ENCODE assay signal across 1 cellular context in the genomic region with DNA sequence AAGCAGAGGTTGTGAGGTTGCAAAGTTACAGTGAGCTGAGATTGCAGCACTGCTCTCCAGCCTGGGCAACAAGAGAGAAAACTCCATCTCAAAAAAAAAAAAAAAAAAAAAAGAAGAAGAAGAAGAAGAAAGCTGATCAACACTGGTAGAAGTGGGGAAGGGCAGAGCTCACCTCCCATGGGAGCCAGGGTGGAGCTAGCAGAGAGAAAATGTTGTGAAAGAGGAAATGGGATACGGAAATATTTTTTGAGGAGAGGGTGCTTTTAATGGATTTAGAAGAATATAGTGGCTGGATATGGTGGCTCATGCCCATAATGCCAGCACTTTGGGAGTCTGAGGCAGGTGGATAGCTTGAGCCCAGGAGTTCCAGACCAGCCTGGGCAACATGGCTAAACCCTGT.
TF ChIP-seq lines count a peak whose summit lies in the region.

No MANE protein-coding gene starts in this region.

TF ChIP-seq in GM12878, 131 proteins besides CTCF, POLR2A, EP300 and RAD21:
- TF ChIP-seq KDM1A (IDR thresholded peaks at IDR 0.05; ENCODE audit: borderline replicate concordance) = no peak
- TF ChIP-seq CHD4 (IDR thresholded peaks at IDR 0.05) = no peak
- no peak for TF ChIP-seq GATAD2B (conservative IDR thresholded peaks at IDR 0.05; ENCODE audit: low read depth)
- TF ChIP-seq, protein P1, sequence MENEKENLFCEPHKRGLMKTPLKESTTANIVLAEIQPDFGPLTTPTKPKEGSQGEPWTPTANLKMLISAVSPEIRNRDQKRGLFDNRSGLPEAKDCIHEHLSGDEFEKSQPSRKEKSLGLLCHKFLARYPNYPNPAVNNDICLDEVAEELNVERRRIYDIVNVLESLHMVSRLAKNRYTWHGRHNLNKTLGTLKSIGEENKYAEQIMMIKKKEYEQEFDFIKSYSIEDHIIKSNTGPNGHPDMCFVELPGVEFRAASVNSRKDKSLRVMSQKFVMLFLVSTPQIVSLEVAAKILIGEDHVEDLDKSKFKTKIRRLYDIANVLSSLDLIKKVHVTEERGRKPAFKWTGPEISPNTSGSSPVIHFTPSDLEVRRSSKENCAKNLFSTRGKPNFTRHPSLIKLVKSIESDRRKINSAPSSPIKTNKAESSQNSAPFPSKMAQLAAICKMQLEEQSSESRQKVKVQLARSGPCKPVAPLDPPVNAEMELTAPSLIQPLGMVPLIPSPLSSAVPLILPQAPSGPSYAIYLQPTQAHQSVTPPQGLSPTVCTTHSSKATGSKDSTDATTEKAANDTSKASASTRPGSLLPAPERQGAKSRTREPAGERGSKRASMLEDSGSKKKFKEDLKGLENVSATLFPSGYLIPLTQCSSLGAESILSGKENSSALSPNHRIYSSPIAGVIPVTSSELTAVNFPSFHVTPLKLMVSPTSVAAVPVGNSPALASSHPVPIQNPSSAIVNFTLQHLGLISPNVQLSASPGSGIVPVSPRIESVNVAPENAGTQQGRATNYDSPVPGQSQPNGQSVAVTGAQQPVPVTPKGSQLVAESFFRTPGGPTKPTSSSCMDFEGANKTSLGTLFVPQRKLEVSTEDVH (IDR thresholded peaks at IDR 0.05; ENCODE audit: low read depth, partially characterized antibody) = no peak
- no peak for TF ChIP-seq MEF2B (IDR thresholded peaks at IDR 0.05; ENCODE audit: partially characterized antibody, poor library complexity, severe bottlenecking)
- TF ChIP-seq PML (IDR thresholded peaks at IDR 0.05; ENCODE audit: low read length) = no peak
- TF ChIP-seq ZNF217 (IDR thresholded peaks at IDR 0.05) = no peak
- TF ChIP-seq HDGF (IDR thresholded peaks at IDR 0.05) = 0 out of 2 replicates have a peak, but pooled peaks have one; percentile 4
- TF ChIP-seq SPI1 (IDR thresholded peaks at IDR 0.05; ENCODE audit: borderline replicate concordance, insufficient read depth, low read depth, low read length) = peak; percentile 53; the same call in 1 of the 2 replicates
- TF ChIP-seq, protein P2, sequence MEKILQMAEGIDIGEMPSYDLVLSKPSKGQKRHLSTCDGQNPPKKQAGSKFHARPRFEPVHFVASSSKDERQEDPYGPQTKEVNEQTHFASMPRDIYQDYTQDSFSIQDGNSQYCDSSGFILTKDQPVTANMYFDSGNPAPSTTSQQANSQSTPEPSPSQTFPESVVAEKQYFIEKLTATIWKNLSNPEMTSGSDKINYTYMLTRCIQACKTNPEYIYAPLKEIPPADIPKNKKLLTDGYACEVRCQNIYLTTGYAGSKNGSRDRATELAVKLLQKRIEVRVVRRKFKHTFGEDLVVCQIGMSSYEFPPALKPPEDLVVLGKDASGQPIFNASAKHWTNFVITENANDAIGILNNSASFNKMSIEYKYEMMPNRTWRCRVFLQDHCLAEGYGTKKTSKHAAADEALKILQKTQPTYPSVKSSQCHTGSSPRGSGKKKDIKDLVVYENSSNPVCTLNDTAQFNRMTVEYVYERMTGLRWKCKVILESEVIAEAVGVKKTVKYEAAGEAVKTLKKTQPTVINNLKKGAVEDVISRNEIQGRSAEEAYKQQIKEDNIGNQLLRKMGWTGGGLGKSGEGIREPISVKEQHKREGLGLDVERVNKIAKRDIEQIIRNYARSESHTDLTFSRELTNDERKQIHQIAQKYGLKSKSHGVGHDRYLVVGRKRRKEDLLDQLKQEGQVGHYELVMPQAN (conservative IDR thresholded peaks at IDR 0.05) = no peak
- peak; percentile 32 for TF ChIP-seq ZNF384 (IDR thresholded peaks at IDR 0.05; ENCODE audit: borderline replicate concordance, low read depth, low read length)
- TF ChIP-seq NBN (IDR thresholded peaks at IDR 0.05) = 0 out of 2 replicates have a peak, but pooled peaks have one; percentile 25
- TF ChIP-seq NR2F1 (conservative IDR thresholded peaks at IDR 0.05) = no peak
- TF ChIP-seq YY1 (IDR thresholded peaks at IDR 0.05; ENCODE audit: low read depth, low read length) = no peak
- TF ChIP-seq, protein P3, sequence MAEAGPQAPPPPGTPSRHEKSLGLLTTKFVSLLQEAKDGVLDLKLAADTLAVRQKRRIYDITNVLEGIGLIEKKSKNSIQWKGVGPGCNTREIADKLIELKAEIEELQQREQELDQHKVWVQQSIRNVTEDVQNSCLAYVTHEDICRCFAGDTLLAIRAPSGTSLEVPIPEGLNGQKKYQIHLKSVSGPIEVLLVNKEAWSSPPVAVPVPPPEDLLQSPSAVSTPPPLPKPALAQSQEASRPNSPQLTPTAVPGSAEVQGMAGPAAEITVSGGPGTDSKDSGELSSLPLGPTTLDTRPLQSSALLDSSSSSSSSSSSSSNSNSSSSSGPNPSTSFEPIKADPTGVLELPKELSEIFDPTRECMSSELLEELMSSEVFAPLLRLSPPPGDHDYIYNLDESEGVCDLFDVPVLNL (IDR thresholded peaks at IDR 0.05; ENCODE audit: low read depth, low read length) = no peak
- no peak for TF ChIP-seq KAT2A (conservative IDR thresholded peaks at IDR 0.05; ENCODE audit: control insufficient read depth, low read depth, low read length)
